1 cellular context compared by ENCODE assay signal in genomic region chr22:39519681-39520053, GRCh38.
TF ChIP-seq lines count a peak whose summit lies in the region.

No MANE protein-coding gene starts in this region.

TF ChIP-seq in HepG2, 621 proteins besides CTCF, POLR2A, EP300 and RAD21 (continued from another document and continues in another):
- TF ChIP-seq SP5 (CRISPR knock-in tag; IDR thresholded peaks at IDR 0.05; ENCODE audit: borderline replicate concordance, low read depth) (0 out of 2 replicates have a peak, but pooled peaks have one; percentile 2), ZNF674 (CRISPR knock-in tag; IDR thresholded peaks at IDR 0.05; ENCODE audit: low read depth) (no peak; the same call in 1 of the 2 replicates), THAP7 (CRISPR knock-in tag; IDR thresholded peaks at IDR 0.05) (no peak), ZNF382 (CRISPR knock-in tag; IDR thresholded peaks at IDR 0.05; ENCODE audit: borderline replicate concordance) (no peak), ZNF691 (CRISPR knock-in tag; IDR thresholded peaks at IDR 0.05; ENCODE audit: borderline replicate concordance, low read depth) (no peak), RBM22 (optimal IDR thresholded peaks at IDR 0.05; ENCODE audit: low read length) (peak; percentile 67), ZNF792 (CRISPR knock-in tag; IDR thresholded peaks at IDR 0.05) (no peak), NFAT5 (CRISPR knock-in tag; IDR thresholded peaks at IDR 0.05) (no peak), SIX1 (CRISPR knock-in tag; IDR thresholded peaks at IDR 0.05; ENCODE audit: borderline replicate concordance) (no peak), ZNF350 (CRISPR knock-in tag; IDR thresholded peaks at IDR 0.05; ENCODE audit: borderline replicate concordance, low read depth) (no peak; the same call in 1 of the 2 replicates), FOXJ3 (CRISPR knock-in tag; IDR thresholded peaks at IDR 0.05; ENCODE audit: borderline replicate concordance) (no peak), ELF3 (CRISPR knock-in tag; IDR thresholded peaks at IDR 0.05) (no peak; the same call in 1 of the 2 replicates), ZNF619 (CRISPR knock-in tag; IDR thresholded peaks at IDR 0.05) (no peak), ZNF678 (CRISPR knock-in tag; IDR thresholded peaks at IDR 0.05) (no peak), RNF219 (CRISPR knock-in tag; IDR thresholded peaks at IDR 0.05) (no peak), LRRFIP1 (CRISPR knock-in tag; conservative IDR thresholded peaks at IDR 0.05) (no peak), STAG1 (CRISPR knock-in tag; IDR thresholded peaks at IDR 0.05) (no peak; the same call in 1 of the 2 replicates), MATR3 (CRISPR knock-in tag; IDR thresholded peaks at IDR 0.05) (no peak), ZC3H4 (CRISPR knock-in tag; IDR thresholded peaks at IDR 0.05; ENCODE audit: borderline replicate concordance) (no peak), ZBTB20 (CRISPR knock-in tag; IDR thresholded peaks at IDR 0.05; ENCODE audit: borderline replicate concordance, low read depth) (no peak), THAP11 (CRISPR knock-in tag; IDR thresholded peaks at IDR 0.05) (no peak), ZXDC (CRISPR knock-in tag; IDR thresholded peaks at IDR 0.05) (no peak), KLF15 (CRISPR knock-in tag; IDR thresholded peaks at IDR 0.05; ENCODE audit: borderline replicate concordance) (no peak), HOXA7 (CRISPR knock-in tag; IDR thresholded peaks at IDR 0.05) (no peak), CC2D1A (CRISPR knock-in tag; IDR thresholded peaks at IDR 0.05) (no peak), ZBTB43 (CRISPR knock-in tag; conservative IDR thresholded peaks at IDR 0.05) (no peak), ZFP90 (CRISPR knock-in tag; IDR thresholded peaks at IDR 0.05; ENCODE audit: borderline replicate concordance) (no peak), PCBP2 (optimal IDR thresholded peaks at IDR 0.05; ENCODE audit: low read depth, low read length, poor library complexity, severe bottlenecking) (no peak), ZNF296 (CRISPR knock-in tag; conservative IDR thresholded peaks at IDR 0.05) (no peak), MXD3 (CRISPR knock-in tag; IDR thresholded peaks at IDR 0.05) (no peak), ZNF768 (CRISPR knock-in tag; IDR thresholded peaks at IDR 0.05) (peak; percentile 65; the same call in 1 of the 2 replicates), IRX3 (CRISPR knock-in tag; IDR thresholded peaks at IDR 0.05; ENCODE audit: borderline replicate concordance, low read depth) (peak; percentile 36; the same call in 1 of the 2 replicates), ZNF232 (CRISPR knock-in tag; IDR thresholded peaks at IDR 0.05; ENCODE audit: borderline replicate concordance) (no peak), ZNF33A (CRISPR knock-in tag; IDR thresholded peaks at IDR 0.05; ENCODE audit: borderline replicate concordance) (no peak), ELF1 (CRISPR knock-in tag; IDR thresholded peaks at IDR 0.05) (no peak), PAXIP1 (CRISPR knock-in tag; conservative IDR thresholded peaks at IDR 0.05) (no peak), HMG20A (CRISPR knock-in tag; IDR thresholded peaks at IDR 0.05; ENCODE audit: borderline replicate concordance) (no peak), NAIF1 (CRISPR knock-in tag; IDR thresholded peaks at IDR 0.05; ENCODE audit: borderline replicate concordance) (no peak), IRF2 (CRISPR knock-in tag; IDR thresholded peaks at IDR 0.05) (no peak)
